Comparison of ENCODE assay signal across 9 cellular contexts in the genomic region with DNA sequence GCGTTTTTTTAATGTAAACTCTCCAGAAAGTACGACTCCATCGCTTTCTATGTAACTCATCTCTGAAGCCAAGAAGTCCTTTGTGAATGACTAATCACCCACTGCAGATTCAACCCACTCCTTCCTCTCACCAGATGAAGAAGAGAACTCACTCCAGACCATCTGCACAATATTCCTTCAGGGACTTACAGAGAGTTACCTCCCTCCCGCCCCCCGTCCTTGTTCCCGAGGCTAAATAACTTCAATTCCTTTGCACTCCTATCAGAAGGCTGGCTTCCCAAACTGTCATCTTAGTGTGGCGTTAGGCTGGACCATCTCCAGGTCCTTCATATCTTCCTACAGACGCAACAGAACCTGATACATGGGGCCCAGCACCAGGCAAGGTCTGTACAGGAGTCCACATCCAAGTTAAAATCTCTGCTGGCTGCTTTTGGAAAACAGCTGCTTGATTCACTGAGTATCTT.
A peak's percentile ranks its signal among the peaks of the same experiment; 100 is the strongest.
DNase-seq lines count a peak whose midpoint lies in the region; ATAC-seq, FAIRE-seq and TF ChIP-seq lines count a peak whose summit lies in the region.
"Had no signal": no experiment of that assay in that cellular context is flagged by ENCODE, and none has a peak within 500 bp of the region (broad histone marks: within the 10 kb centered on the region; RNA-seq: fewer than 3 reads in every experiment).

No MANE protein-coding gene starts in this region.

- H3K27ac Mint-ChIP-seq in MCF 10A (ENCODE audit: low read depth, unreplicated experiment): peak overlapping the region; percentile 8

- H3K4me3 Mint-ChIP-seq in MCF 10A (ENCODE audit: unreplicated experiment): no peak overlapping the region

- peaks cover 18% of the 10 kb centered on the region for H3K79me1 ChIP-seq in mesendoderm (ENCODE audit: low read length)

- no peak overlapping the region for H3K4me2 ChIP-seq in mesendoderm (ENCODE audit: low read length)

- H3K9me3 Mint-ChIP-seq in MCF 10A (ENCODE audit: unreplicated experiment): no peaks in the 10 kb centered on the region

- H2AK5ac ChIP-seq in mesendoderm (ENCODE audit: low read length): no peak overlapping the region

- CTCF ChIA-PET in MCF 10A (lab: Yijun Ruan, JAX): no interaction called here
- CTCF ChIA-PET in RWPE1 (lab: Yijun Ruan, JAX): no interaction called here

- no peak overlapping the region for H4K8ac ChIP-seq in mesendoderm (ENCODE audit: low read depth, low read length)

- H3K27ac ChIP-seq in breast epithelium: peak overlapping the region in 1 of 2 donors; percentile 57
- H3K27ac ChIP-seq in tibial artery: peak overlapping the region; percentile 30 to 45
- H3K27ac ChIP-seq in RWPE1: no peak overlapping the region
- no peak overlapping the region for H3K27ac ChIP-seq in mesendoderm (ENCODE audit: low read depth, low read length)

- H3K79me2 ChIP-seq in mesendoderm (ENCODE audit: control insufficient read depth, insufficient read depth, low read length): peaks cover 4% of the 10 kb centered on the region

- TF ChIP-seq CTCF in MCF 10A (IDR thresholded peaks at IDR 0.05; ENCODE audit: unreplicated experiment): no peak
- TF ChIP-seq CTCF in breast epithelium (IDR thresholded peaks at IDR 0.05): no peak
- no peak for TF ChIP-seq CTCF in tibial artery (IDR thresholded peaks at IDR 0.05)
- TF ChIP-seq CTCF in RWPE1 (conservative IDR thresholded peaks at IDR 0.05; ENCODE audit: low read depth): no peak

- no peak for TF ChIP-seq POLR2A in breast epithelium (IDR thresholded peaks at IDR 0.05)

- H3K9me3 ChIP-seq in breast epithelium (no peaks in the 10 kb centered on the region), adipocyte (ENCODE audit: control insufficient read depth, low read length) (no peaks in the 10 kb centered on the region), tibial artery (no peaks in the 10 kb centered on the region)

- no CpG with 5 or more reads among the region's 8 CpGs for WGBS in mesendoderm (ENCODE audit: extremely low coverage, insufficient coverage, low lambda C conversion rate)

- peak; percentile 82 for ATAC-seq in left ventricle myocardium superior

- no peak overlapping the region for H2BK120ac ChIP-seq in mesendoderm (ENCODE audit: low read depth, low read length)

- no peak overlapping the region for H3K23ac ChIP-seq in mesendoderm (ENCODE audit: low read length)

- no peaks in the 10 kb centered on the region for H3K27me3 Mint-ChIP-seq in MCF 10A (ENCODE audit: insufficient read depth, unreplicated experiment)

- H3K27me3 ChIP-seq in breast epithelium (no peaks in the 10 kb centered on the region), adipocyte (replicated peaks; ENCODE audit: control insufficient read depth, insufficient read depth, low read length) (no peaks in the 10 kb centered on the region), tibial artery (no peaks in the 10 kb centered on the region), mesendoderm (ENCODE audit: insufficient read depth, low read length, poor library complexity) (no peaks in the 10 kb centered on the region)

- no peak overlapping the region for H3K4me3 ChIP-seq in breast epithelium
- peak overlapping the region; percentile 51 for H3K4me3 ChIP-seq in adipocyte (ENCODE audit: low read length)
- no peak overlapping the region for H3K4me3 ChIP-seq in tibial artery
- H3K4me3 ChIP-seq in mesendoderm (ENCODE audit: low read length): no peak overlapping the region

- H2BK5ac ChIP-seq in mesendoderm (ENCODE audit: low read length): no peak overlapping the region

- FAIRE-seq in GM19239 (lab: Jason Lieb, UNC): no peak
- FAIRE-seq: TTC549 had no signal

- peaks cover 21% of the 10 kb centered on the region for H3K4me1 Mint-ChIP-seq in MCF 10A (ENCODE audit: insufficient read depth, unreplicated experiment)

- H4K5ac ChIP-seq in mesendoderm (ENCODE audit: low read length): no peak overlapping the region

- no peaks in the 10 kb centered on the region for H3K36me3 ChIP-seq in breast epithelium
- H3K36me3 ChIP-seq in adipocyte (ENCODE audit: control insufficient read depth, insufficient read depth, low read length, severe bottlenecking): peaks cover 43% of the 10 kb centered on the region
- H3K36me3 ChIP-seq in tibial artery: peaks cover 0 to 18% (median 14%) of the 10 kb centered on the region in 3 donors
- H3K36me3 ChIP-seq in mesendoderm (ENCODE audit: control insufficient read depth, insufficient read depth, low read length): no peaks in the 10 kb centered on the region

- no peak overlapping the region for H3K56ac ChIP-seq in mesendoderm (ENCODE audit: low read length)

- no TSS peak for BruUV-seq in MCF 10A (replicated peaks; lab: Mats Ljungman, UMichigan)

- peak overlapping the region; percentile 76 for H3K9ac ChIP-seq in adipocyte (ENCODE audit: low read length)
- no peak overlapping the region for H3K9ac ChIP-seq in mesendoderm (ENCODE audit: low read length)

- DNase-seq in MCF 10A (ENCODE audit: unreplicated experiment): peak; percentile 30
- no peak for DNase-seq in breast epithelium (ENCODE audit: low spot score in 2 of 2)
- DNase-seq in adipocyte (ENCODE audit: low read depth): peak; percentile 86
- peak; percentile 70 for DNase-seq in left ventricle myocardium superior
- DNase-seq in tibial artery: no peak
- DNase-seq in GM19239 (ENCODE audit: insufficient read length, low spot score): no peak
- no peak for DNase-seq in RWPE1 (ENCODE audit: low spot score)
- no peak for DNase-seq in mesendoderm

- H3K36me3 Mint-ChIP-seq in MCF 10A (ENCODE audit: insufficient read depth, unreplicated experiment): peaks cover 9% of the 10 kb centered on the region

- POLR2A ChIA-PET in MCF 10A (lab: Yijun Ruan, JAX): no interaction called here
- POLR2A ChIA-PET in RWPE1 (lab: Yijun Ruan, JAX; ENCODE audit: low non-redundant PET): no interaction called here

- no peak overlapping the region for H2BK15ac ChIP-seq in mesendoderm (replicated peaks; ENCODE audit: low read depth)

- no peaks in the 10 kb centered on the region for H3K4me1 ChIP-seq in breast epithelium
- peaks cover 63% of the 10 kb centered on the region for H3K4me1 ChIP-seq in adipocyte (ENCODE audit: control insufficient read depth, insufficient read depth, low read length)
- peaks cover 0 to 36% (median 20%) of the 10 kb centered on the region in 4 donors for H3K4me1 ChIP-seq in tibial artery
- peaks cover 2% of the 10 kb centered on the region for H3K4me1 ChIP-seq in mesendoderm (ENCODE audit: control insufficient read depth, low read depth, low read length)

- intact Hi-C loops in MCF 10A (cut with micrococcal nuclease): no loop called here
- intact Hi-C loops in breast epithelium (cut with DNase I; ENCODE audit: low total_unique reads): no loop called here
- intact Hi-C loops in left ventricle myocardium superior (cut with micrococcal nuclease): no loop called here
- intact Hi-C loops in tibial artery (cut with DNase I; ENCODE audit: low total_unique reads): no loop called here

- H3K4ac ChIP-seq in mesendoderm (ENCODE audit: low read depth, low read length): no peak overlapping the region

- no peak overlapping the region for H3K18ac ChIP-seq in mesendoderm (ENCODE audit: low read length)

Comparison
In these comparisons a context has a peak if more than half of its experiments do, and no peak if none do; other contexts are left out.
1. DNase-seq: peak in MCF 10A (single experiment), adipocyte (single experiment) and left ventricle myocardium superior (single experiment); none in breast epithelium (0 of 2), tibial artery (0 of 2), GM19239 (single experiment), RWPE1 (single experiment) and mesendoderm (single experiment).
2. H3K27ac ChIP-seq: peak in tibial artery (2 of 2); none in RWPE1 (single experiment) and mesendoderm (single experiment).